Comparison of ENCODE assay signal across 25 cellular contexts in the genomic region with DNA sequence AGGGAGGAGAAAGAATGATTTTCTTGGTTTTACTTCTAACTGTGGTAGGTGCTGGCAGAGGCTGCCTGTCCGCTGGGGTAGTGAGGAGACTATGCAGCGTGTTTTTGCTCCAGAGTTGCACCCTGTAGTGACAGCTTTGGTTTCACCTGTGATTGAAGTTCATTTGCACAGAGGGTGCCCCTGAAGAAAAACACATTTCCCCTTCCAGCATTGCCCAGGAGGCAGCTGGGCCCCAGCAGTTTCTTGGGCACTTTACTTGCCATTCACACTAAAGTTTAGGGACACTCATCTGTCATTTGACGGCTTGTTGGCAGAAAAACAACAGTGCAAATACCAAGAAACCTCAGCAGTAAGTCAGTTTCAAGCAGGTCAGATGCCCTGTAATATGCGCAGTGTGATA.
"Had no signal": no experiment of that assay in that cellular context is flagged by ENCODE, and none has a peak within 500 bp of the region (broad histone marks: within the 10 kb centered on the region; RNA-seq: fewer than 3 reads in every experiment).

No MANE protein-coding gene starts in this region.

- H3K36me3 Mint-ChIP-seq: mesothelial cell of epicardium, naive B cell had no signal

- H3K27ac ChIP-seq: colonic mucosa, epithelial cell of prostate, foreskin keratinocyte, gastroesophageal sphincter, heart right ventricle, left lung, lower lobe of right lung had no signal

- ATAC-seq: effector memory CD8-positive, alpha-beta T cell; esophagus mucosa; foreskin keratinocyte; gastroesophageal sphincter; heart right ventricle; left cardiac atrium; left lung; left ventricle myocardium superior; lower lobe of right lung; mucosa of descending colon had no signal

- H3K4me1 ChIP-seq: colonic mucosa, foreskin keratinocyte, gastroesophageal sphincter, heart right ventricle, left lung, lower lobe of right lung had no signal

- H3K4me1 Mint-ChIP-seq: endodermal cell, naive B cell had no signal

- H3K4me3 Mint-ChIP-seq: dendritic cell treated with granulocyte-macrophage colony-stimulating factor and Interleukin-4, amounts not matched to agents 40 ng/mL and 50 ng/mL, for 4 days; effector memory CD8-positive, alpha-beta T cell; endodermal cell; mesothelial cell of epicardium; naive B cell had no signal

- H3K9me3 ChIP-seq: colonic mucosa, gastroesophageal sphincter, left lung, lower lobe of right lung, mucosa of descending colon had no signal

- H3K27me3 ChIP-seq: colonic mucosa, foreskin keratinocyte, gastroesophageal sphincter, heart right ventricle, left lung had no signal

- FAIRE-seq: endometrium, frontal cortex, islet of Langerhans, keratinocyte had no signal

- H3K27me3 Mint-ChIP-seq: dendritic cell treated with granulocyte-macrophage colony-stimulating factor and Interleukin-4, amounts not matched to agents 40 ng/mL and 50 ng/mL, for 4 days had no signal

- DNase-seq: colonic mucosa; cortex of kidney; effector CD8-positive, alpha-beta T cell; effector memory CD8-positive, alpha-beta T cell; endodermal cell; erythroblast; foreskin keratinocyte; heart right ventricle; hippocampal formation; left cardiac atrium; left lung; left ventricle myocardium superior; lower lobe of right lung; mesenchymal stem cell; mucosa of descending colon; naive B cell had no signal

- H3K4me3 ChIP-seq: colonic mucosa, gastroesophageal sphincter, heart right ventricle, left lung, lower lobe of right lung, mucosa of descending colon had no signal

- H3K27ac Mint-ChIP-seq: dendritic cell treated with granulocyte-macrophage colony-stimulating factor and Interleukin-4, amounts not matched to agents 40 ng/mL and 50 ng/mL, for 4 days; effector memory CD8-positive, alpha-beta T cell; endodermal cell; mesothelial cell of epicardium; naive B cell had no signal

- H3K9me3 Mint-ChIP-seq: dendritic cell treated with granulocyte-macrophage colony-stimulating factor and Interleukin-4, amounts not matched to agents 40 ng/mL and 50 ng/mL, for 4 days had no signal

- H3K36me3 ChIP-seq: colonic mucosa, gastroesophageal sphincter, heart right ventricle, left lung, lower lobe of right lung had no signal
